ENCODE assay signal across 1 cellular context in the genomic region with DNA sequence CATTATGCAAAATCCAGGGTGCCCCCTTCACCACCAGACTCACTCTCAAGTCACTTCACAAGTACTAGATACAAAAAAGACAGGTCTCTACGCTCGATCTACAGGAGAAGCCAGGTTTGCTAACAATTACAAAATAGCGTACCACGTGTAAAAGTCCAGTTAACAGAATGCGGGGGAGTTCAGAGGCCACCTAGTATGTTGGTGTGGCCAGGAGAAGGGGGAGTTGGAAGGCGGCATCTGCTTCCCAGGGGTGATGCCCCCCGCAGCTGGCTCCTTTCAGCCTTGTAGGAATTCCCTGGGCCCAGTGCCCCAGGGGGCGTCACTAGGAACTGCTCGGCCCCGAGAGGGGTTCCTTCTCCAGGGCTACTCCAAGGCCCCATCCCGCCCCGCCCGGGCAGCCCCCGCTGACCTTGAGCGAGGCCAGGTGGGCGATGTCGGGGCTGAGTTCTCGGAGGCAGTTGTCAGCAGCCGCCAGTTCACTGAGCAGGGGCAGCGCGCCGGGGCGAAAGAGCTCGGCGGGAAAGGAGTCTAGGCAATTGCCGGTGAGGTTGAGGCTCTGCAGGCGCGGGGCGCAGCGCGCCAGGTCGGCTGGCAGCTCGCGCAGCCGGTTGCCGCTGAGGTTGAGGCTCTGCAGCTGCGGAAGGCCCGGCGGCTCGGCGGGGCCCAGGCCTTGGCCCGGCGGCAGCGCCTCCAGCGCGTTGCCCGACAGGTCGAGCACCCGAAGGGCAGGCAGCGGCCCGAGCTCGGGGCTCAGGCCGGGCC.
TF ChIP-seq lines count a peak whose summit lies in the region.

No MANE protein-coding gene starts in this region.

TF ChIP-seq in K562, 482 proteins besides CTCF, POLR2A, EP300 and RAD21 (continued from another document):
- TF ChIP-seq, protein P1, sequence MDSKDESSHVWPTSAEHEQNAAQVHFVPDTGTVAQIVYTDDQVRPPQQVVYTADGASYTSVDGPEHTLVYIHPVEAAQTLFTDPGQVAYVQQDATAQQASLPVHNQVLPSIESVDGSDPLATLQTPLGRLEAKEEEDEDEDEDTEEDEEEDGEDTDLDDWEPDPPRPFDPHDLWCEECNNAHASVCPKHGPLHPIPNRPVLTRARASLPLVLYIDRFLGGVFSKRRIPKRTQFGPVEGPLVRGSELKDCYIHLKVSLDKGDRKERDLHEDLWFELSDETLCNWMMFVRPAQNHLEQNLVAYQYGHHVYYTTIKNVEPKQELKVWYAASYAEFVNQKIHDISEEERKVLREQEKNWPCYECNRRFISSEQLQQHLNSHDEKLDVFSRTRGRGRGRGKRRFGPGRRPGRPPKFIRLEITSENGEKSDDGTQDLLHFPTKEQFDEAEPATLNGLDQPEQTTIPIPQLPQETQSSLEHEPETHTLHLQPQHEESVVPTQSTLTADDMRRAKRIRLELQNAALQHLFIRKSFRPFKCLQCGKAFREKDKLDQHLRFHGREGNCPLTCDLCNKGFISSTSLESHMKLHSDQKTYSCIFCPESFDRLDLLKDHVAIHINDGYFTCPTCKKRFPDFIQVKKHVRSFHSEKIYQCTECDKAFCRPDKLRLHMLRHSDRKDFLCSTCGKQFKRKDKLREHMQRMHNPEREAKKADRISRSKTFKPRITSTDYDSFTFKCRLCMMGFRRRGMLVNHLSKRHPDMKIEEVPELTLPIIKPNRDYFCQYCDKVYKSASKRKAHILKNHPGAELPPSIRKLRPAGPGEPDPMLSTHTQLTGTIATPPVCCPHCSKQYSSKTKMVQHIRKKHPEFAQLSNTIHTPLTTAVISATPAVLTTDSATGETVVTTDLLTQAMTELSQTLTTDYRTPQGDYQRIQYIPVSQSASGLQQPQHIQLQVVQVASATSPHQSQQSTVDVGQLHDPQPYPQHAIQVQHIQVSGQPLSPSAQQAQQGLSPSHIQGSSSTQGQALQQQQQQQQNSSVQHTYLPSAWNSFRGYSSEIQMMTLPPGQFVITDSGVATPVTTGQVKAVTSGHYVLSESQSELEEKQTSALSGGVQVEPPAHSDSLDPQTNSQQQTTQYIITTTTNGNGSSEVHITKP (IDR thresholded peaks at IDR 0.05; ENCODE audit: partially characterized antibody) = peak; percentile 37
- TF ChIP-seq, protein P2, sequence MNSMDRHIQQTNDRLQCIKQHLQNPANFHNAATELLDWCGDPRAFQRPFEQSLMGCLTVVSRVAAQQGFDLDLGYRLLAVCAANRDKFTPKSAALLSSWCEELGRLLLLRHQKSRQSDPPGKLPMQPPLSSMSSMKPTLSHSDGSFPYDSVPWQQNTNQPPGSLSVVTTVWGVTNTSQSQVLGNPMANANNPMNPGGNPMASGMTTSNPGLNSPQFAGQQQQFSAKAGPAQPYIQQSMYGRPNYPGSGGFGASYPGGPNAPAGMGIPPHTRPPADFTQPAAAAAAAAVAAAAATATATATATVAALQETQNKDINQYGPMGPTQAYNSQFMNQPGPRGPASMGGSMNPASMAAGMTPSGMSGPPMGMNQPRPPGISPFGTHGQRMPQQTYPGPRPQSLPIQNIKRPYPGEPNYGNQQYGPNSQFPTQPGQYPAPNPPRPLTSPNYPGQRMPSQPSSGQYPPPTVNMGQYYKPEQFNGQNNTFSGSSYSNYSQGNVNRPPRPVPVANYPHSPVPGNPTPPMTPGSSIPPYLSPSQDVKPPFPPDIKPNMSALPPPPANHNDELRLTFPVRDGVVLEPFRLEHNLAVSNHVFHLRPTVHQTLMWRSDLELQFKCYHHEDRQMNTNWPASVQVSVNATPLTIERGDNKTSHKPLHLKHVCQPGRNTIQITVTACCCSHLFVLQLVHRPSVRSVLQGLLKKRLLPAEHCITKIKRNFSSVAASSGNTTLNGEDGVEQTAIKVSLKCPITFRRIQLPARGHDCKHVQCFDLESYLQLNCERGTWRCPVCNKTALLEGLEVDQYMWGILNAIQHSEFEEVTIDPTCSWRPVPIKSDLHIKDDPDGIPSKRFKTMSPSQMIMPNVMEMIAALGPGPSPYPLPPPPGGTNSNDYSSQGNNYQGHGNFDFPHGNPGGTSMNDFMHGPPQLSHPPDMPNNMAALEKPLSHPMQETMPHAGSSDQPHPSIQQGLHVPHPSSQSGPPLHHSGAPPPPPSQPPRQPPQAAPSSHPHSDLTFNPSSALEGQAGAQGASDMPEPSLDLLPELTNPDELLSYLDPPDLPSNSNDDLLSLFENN (IDR thresholded peaks at IDR 0.05; ENCODE audit: low read depth in 2 of 2, low read length in 2 of 2) = no peak
- TF ChIP-seq ATF1 (CRISPR knock-in tag; IDR thresholded peaks at IDR 0.05) (no peak), ATF1 (tag; IDR thresholded peaks at IDR 0.05) (no peak), NR2C1 (IDR thresholded peaks at IDR 0.05) (peak; percentile 54), NR2C1 (tag; IDR thresholded peaks at IDR 0.05) (no peak), SAFB (IDR thresholded peaks at IDR 0.05; ENCODE audit: borderline replicate concordance, low read depth, low read length) (no peak), MEIS2 (IDR thresholded peaks at IDR 0.05; ENCODE audit: partially characterized antibody) (no peak), EWSR1 (IDR thresholded peaks at IDR 0.05; ENCODE audit: borderline replicate concordance, low read depth, partially characterized antibody) (no peak), ZNF780A (CRISPR knock-in tag; IDR thresholded peaks at IDR 0.05) (no peak), MAZ (CRISPR knock-in tag; conservative IDR thresholded peaks at IDR 0.05 in 1 of 2, IDR thresholded peaks at IDR 0.05 in 1 of 2) (0 out of 4 replicates have a peak, but pooled peaks of 1 of the 2 experiments have one; percentile 27), ERF (CRISPR knock-in tag; IDR thresholded peaks at IDR 0.05) (no peak), ZBED1 (IDR thresholded peaks at IDR 0.05) (no peak), ZBTB1 (CRISPR knock-in tag; IDR thresholded peaks at IDR 0.05; ENCODE audit: borderline replicate concordance, low read depth) (no peak), KLF13 (tag; IDR thresholded peaks at IDR 0.05; ENCODE audit: borderline replicate concordance, low read depth) (no peak), BCOR (IDR thresholded peaks at IDR 0.05) (no peak), RCOR1 (IDR thresholded peaks at IDR 0.05; ENCODE audit: borderline replicate concordance in 1 of 2, low read depth in 2 of 2, low read length in 2 of 2) (no peak), SMARCA5 (IDR thresholded peaks at IDR 0.05) (no peak), ZNF699 (CRISPR knock-in tag; IDR thresholded peaks at IDR 0.05; ENCODE audit: insufficient replicate concordance) (no peak), SLC30A9 (CRISPR knock-in tag; IDR thresholded peaks at IDR 0.05) (no peak), ZNF12 (CRISPR knock-in tag; IDR thresholded peaks at IDR 0.05) (no peak), ZBTB7A (IDR thresholded peaks at IDR 0.05; ENCODE audit: borderline replicate concordance, control insufficient read depth, low read depth, low read length) (0 out of 2 replicates have a peak, but pooled peaks have one; percentile 35), ASH1L (IDR thresholded peaks at IDR 0.05; ENCODE audit: borderline replicate concordance, low read depth, partially characterized antibody) (no peak), GABPB2 (CRISPR knock-in tag; conservative IDR thresholded peaks at IDR 0.05) (no peak), ZNF282 (CRISPR knock-in tag; IDR thresholded peaks at IDR 0.05) (0 out of 2 replicates have a peak, but pooled peaks have one; percentile 27), HNRNPK (IDR thresholded peaks at IDR 0.05; ENCODE audit: low read depth, low read length, poor library complexity, severe bottlenecking) (no peak), CBX3 (IDR thresholded peaks at IDR 0.05; ENCODE audit: borderline replicate concordance in 1 of 2, low read length in 2 of 2) (0 out of 3 replicates have a peak, but pooled peaks of 1 of the 2 experiments have one; percentile 32), KAT8 (IDR thresholded peaks at IDR 0.05; ENCODE audit: low read depth) (no peak), ZC3H8 (IDR thresholded peaks at IDR 0.05) (no peak), KDM1A (IDR thresholded peaks at IDR 0.05) (no peak), BRCA1 (IDR thresholded peaks at IDR 0.05) (no peak), BRCA1 (CRISPR knock-in tag; IDR thresholded peaks at IDR 0.05) (0 out of 2 replicates have a peak, but pooled peaks have one; percentile 51), THRAP3 (IDR thresholded peaks at IDR 0.05; ENCODE audit: borderline replicate concordance) (no peak)
- TF ChIP-seq, protein P3, sequence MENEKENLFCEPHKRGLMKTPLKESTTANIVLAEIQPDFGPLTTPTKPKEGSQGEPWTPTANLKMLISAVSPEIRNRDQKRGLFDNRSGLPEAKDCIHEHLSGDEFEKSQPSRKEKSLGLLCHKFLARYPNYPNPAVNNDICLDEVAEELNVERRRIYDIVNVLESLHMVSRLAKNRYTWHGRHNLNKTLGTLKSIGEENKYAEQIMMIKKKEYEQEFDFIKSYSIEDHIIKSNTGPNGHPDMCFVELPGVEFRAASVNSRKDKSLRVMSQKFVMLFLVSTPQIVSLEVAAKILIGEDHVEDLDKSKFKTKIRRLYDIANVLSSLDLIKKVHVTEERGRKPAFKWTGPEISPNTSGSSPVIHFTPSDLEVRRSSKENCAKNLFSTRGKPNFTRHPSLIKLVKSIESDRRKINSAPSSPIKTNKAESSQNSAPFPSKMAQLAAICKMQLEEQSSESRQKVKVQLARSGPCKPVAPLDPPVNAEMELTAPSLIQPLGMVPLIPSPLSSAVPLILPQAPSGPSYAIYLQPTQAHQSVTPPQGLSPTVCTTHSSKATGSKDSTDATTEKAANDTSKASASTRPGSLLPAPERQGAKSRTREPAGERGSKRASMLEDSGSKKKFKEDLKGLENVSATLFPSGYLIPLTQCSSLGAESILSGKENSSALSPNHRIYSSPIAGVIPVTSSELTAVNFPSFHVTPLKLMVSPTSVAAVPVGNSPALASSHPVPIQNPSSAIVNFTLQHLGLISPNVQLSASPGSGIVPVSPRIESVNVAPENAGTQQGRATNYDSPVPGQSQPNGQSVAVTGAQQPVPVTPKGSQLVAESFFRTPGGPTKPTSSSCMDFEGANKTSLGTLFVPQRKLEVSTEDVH (IDR thresholded peaks at IDR 0.05; ENCODE audit: low read depth, partially characterized antibody) = no peak
- TF ChIP-seq, protein P4, sequence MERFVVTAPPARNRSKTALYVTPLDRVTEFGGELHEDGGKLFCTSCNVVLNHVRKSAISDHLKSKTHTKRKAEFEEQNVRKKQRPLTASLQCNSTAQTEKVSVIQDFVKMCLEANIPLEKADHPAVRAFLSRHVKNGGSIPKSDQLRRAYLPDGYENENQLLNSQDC (CRISPR knock-in tag; IDR thresholded peaks at IDR 0.05) = no peak
- TF ChIP-seq, protein P5, sequence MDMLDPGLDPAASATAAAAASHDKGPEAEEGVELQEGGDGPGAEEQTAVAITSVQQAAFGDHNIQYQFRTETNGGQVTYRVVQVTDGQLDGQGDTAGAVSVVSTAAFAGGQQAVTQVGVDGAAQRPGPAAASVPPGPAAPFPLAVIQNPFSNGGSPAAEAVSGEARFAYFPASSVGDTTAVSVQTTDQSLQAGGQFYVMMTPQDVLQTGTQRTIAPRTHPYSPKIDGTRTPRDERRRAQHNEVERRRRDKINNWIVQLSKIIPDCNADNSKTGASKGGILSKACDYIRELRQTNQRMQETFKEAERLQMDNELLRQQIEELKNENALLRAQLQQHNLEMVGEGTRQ (CRISPR knock-in tag; IDR thresholded peaks at IDR 0.05) = no peak
- TF ChIP-seq, protein P6, sequence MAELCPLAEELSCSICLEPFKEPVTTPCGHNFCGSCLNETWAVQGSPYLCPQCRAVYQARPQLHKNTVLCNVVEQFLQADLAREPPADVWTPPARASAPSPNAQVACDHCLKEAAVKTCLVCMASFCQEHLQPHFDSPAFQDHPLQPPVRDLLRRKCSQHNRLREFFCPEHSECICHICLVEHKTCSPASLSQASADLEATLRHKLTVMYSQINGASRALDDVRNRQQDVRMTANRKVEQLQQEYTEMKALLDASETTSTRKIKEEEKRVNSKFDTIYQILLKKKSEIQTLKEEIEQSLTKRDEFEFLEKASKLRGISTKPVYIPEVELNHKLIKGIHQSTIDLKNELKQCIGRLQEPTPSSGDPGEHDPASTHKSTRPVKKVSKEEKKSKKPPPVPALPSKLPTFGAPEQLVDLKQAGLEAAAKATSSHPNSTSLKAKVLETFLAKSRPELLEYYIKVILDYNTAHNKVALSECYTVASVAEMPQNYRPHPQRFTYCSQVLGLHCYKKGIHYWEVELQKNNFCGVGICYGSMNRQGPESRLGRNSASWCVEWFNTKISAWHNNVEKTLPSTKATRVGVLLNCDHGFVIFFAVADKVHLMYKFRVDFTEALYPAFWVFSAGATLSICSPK (IDR thresholded peaks at IDR 0.05; ENCODE audit: borderline replicate concordance) = no peak
- TF ChIP-seq, protein P7, sequence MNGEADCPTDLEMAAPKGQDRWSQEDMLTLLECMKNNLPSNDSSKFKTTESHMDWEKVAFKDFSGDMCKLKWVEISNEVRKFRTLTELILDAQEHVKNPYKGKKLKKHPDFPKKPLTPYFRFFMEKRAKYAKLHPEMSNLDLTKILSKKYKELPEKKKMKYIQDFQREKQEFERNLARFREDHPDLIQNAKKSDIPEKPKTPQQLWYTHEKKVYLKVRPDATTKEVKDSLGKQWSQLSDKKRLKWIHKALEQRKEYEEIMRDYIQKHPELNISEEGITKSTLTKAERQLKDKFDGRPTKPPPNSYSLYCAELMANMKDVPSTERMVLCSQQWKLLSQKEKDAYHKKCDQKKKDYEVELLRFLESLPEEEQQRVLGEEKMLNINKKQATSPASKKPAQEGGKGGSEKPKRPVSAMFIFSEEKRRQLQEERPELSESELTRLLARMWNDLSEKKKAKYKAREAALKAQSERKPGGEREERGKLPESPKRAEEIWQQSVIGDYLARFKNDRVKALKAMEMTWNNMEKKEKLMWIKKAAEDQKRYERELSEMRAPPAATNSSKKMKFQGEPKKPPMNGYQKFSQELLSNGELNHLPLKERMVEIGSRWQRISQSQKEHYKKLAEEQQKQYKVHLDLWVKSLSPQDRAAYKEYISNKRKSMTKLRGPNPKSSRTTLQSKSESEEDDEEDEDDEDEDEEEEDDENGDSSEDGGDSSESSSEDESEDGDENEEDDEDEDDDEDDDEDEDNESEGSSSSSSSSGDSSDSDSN (IDR thresholded peaks at IDR 0.05; ENCODE audit: borderline replicate concordance in 1 of 2, low read depth in 2 of 2, low read length in 2 of 2) = no peak
